In genomic region chr12:77847060-77847541, GRCh38 we compare ENCODE assay signal across 8 cellular contexts. TPM values are rescaled to one million over a fixed set of nuclear protein-coding genes. Genes with fewer than 3 reads are reported as not detected.
A peak's percentile ranks its signal among the peaks of the same experiment; 100 is the strongest.
DNase-seq lines count a peak whose midpoint lies in the region; ATAC-seq and TF ChIP-seq lines count a peak whose summit lies in the region.

No MANE protein-coding gene starts in this region.

- no peak overlapping the region for H3K4me2 ChIP-seq in trophoblast cell (ENCODE audit: low read length)

- H3K9ac ChIP-seq in trophoblast cell (ENCODE audit: low read length), result no peak overlapping the region

- no peaks in the 10 kb centered on the region for H3K27me3 ChIP-seq in trophoblast cell (ENCODE audit: insufficient read depth, low read length)
- no peaks in the 10 kb centered on the region for H3K27me3 ChIP-seq in upper lobe of left lung

- no peak overlapping the region for H3K4ac ChIP-seq in trophoblast cell (ENCODE audit: low read depth, low read length)

- H2AK5ac ChIP-seq in trophoblast cell (ENCODE audit: low read length), result no peak overlapping the region

- H3K4me1 Mint-ChIP-seq in mesothelial cell of epicardium, result peaks cover 44% of the 10 kb centered on the region

- H3K79me2 ChIP-seq in trophoblast cell (ENCODE audit: control insufficient read depth, insufficient read depth, low read length, poor library complexity), result no peaks in the 10 kb centered on the region

- H3K36me3 Mint-ChIP-seq in mesothelial cell of epicardium, result no peaks in the 10 kb centered on the region

- no peak overlapping the region for H2BK5ac ChIP-seq in trophoblast cell (ENCODE audit: low read depth, low read length, poor library complexity)

- H2BK120ac ChIP-seq in trophoblast cell (ENCODE audit: insufficient read depth, low read length, poor library complexity), result no peak overlapping the region

- no peak overlapping the region for H3K14ac ChIP-seq in trophoblast cell (ENCODE audit: low read length)

- no peak overlapping the region for H4K8ac ChIP-seq in trophoblast cell (ENCODE audit: low read depth, low read length)

- H3K18ac ChIP-seq in trophoblast cell (ENCODE audit: low read length), result no peak overlapping the region

- H3K9me3 Mint-ChIP-seq in mesothelial cell of epicardium, result no peaks in the 10 kb centered on the region

- no peak overlapping the region for H2BK12ac ChIP-seq in trophoblast cell (ENCODE audit: low read length)

- H3K4me3 ChIP-seq in trophoblast cell (ENCODE audit: low read depth, low read length) (no peak overlapping the region), upper lobe of left lung (no peak overlapping the region)

- H3K79me1 ChIP-seq in trophoblast cell (ENCODE audit: low read length), result no peaks in the 10 kb centered on the region

- no peak overlapping the region for H3K27ac ChIP-seq in trophoblast cell (ENCODE audit: low read depth, low read length)
- no peak overlapping the region for H3K27ac ChIP-seq in upper lobe of left lung

- H3K27me3 Mint-ChIP-seq in mesothelial cell of epicardium (ENCODE audit: low read depth), result peaks cover 1% of the 10 kb centered on the region

- H3K36me3 ChIP-seq in trophoblast cell (ENCODE audit: control insufficient read depth in 1 of 2, insufficient read depth in 2 of 2, low read length in 2 of 2) (no peaks in the 10 kb centered on the region), upper lobe of left lung (no peaks in the 10 kb centered on the region)

- peak; percentile 100 for ATAC-seq in GM18861 (IDR thresholded peaks at IDR 0.05; ENCODE audit: unreplicated experiment)
- ATAC-seq in HG02852 (IDR thresholded peaks at IDR 0.05; ENCODE audit: unreplicated experiment), result peak; percentile 99
- no peak for ATAC-seq in upper lobe of left lung (ENCODE audit: low FRiP score in 2 of 2)

- H2AFZ ChIP-seq in trophoblast cell (ENCODE audit: insufficient read depth, low read length, poor library complexity), result no peak overlapping the region

- TF ChIP-seq EP300 in upper lobe of left lung (IDR thresholded peaks at IDR 0.05), result no peak

- H3K27ac Mint-ChIP-seq in mesothelial cell of epicardium, result peak overlapping the region; percentile 78

- H3K9me3 ChIP-seq in trophoblast cell (ENCODE audit: insufficient read depth, low read depth, low read length) (no peaks in the 10 kb centered on the region), upper lobe of left lung (no peaks in the 10 kb centered on the region)

- DNase-seq in RPMI7951 (ENCODE audit: low read depth) (peak; percentile 63), mesothelial cell of epicardium (ENCODE audit: low spot score in 2 of 2, unreplicated experiment in 2 of 2) (no peak), trophoblast cell (no peak), upper lobe of left lung (no peak), DMS114 treated with DMSO at 0.1 percent for 48 hours (lab: John Stamatoyannopoulos, UW; ENCODE audit: unreplicated experiment) (no peak)
- no peak for DNase-seq in stimulated activated naive CD4-positive, alpha-beta T cell treated with Interleukin-2 at 50 U/mL for 16 hours (lab: John Stamatoyannopoulos, UW)

- no peak overlapping the region for H4K91ac ChIP-seq in trophoblast cell (ENCODE audit: low read depth, low read length)

- H4K12ac ChIP-seq in trophoblast cell (ENCODE audit: low read depth, low read length), result no peak overlapping the region

- no peak overlapping the region for H3K4me3 Mint-ChIP-seq in mesothelial cell of epicardium

- no peak overlapping the region for H3K23ac ChIP-seq in trophoblast cell (ENCODE audit: low read length)

- no CpG with 5 or more reads among the region's 2 CpGs for WGBS in trophoblast cell (ENCODE audit: extremely low coverage, insufficient coverage, insufficient read length)
- 48 to 59% methylated on average over 2 of the region's 2 CpGs for WGBS in upper lobe of left lung, 2 donors

- TF ChIP-seq POLR2A in upper lobe of left lung (IDR thresholded peaks at IDR 0.05), result no peak

- TF ChIP-seq CTCF in mesothelial cell of epicardium (IDR thresholded peaks at IDR 0.05; ENCODE audit: unreplicated experiment) (no peak), upper lobe of left lung (IDR thresholded peaks at IDR 0.05) (no peak)

- H3K4me1 ChIP-seq in trophoblast cell (ENCODE audit: control insufficient read depth in 1 of 2, insufficient read depth in 2 of 2, low read length in 2 of 2) (no peaks in the 10 kb centered on the region), upper lobe of left lung (peaks cover 0 to 9% (median 7%) of the 10 kb centered on the region in 4 donors)

RNA-seq across cellular contexts. Expression of gene NAV3, which starts 16.4 kb away (rescaled TPM):
- total RNA-seq in RPMI7951 (2014; rRNA removed; shearing (Covaris generic)), result 16.3 and 21.5 TPM in 2 replicates
- total RNA-seq in mesothelial cell of epicardium (17.2 to 28.7 TPM (median 20.2 TPM) in 3 replicates), upper lobe of left lung (10 to 100 TPM in 2 of 6 donors, 1 to 10 TPM in 4; 3.5 to 24.1 (median 8.6) TPM)
- polyA plus RNA-seq in trophoblast cell (2013), result 0.28 and 0.86 TPM in 2 replicates

Comparison
In these comparisons a context has a peak if more than half of its experiments do, and no peak if none do; other contexts are left out.
1. ATAC-seq: peak in GM18861 (single experiment) and HG02852 (single experiment); none in upper lobe of left lung (0 of 2).